ENCODE assay signal across 1 cellular context in the genomic region with DNA sequence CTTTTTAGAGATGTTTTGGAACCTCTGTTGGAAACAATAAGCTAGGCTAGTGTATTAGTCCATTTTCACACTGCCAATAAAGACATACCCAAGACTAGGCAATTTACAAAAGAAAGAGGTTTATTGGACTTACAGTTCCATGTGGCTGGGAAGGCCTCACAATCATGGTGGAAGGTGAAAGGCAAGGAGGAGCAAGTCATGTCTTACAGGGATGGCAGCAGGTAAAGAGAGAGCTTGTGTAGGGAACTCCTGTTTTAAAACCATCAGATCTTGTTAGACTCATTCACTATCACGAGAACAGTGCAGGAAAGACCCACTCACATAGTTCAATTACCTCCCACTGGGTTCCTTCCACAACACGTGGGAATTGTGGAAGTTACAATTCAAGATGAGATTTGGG. TPM values are rescaled to one million over a fixed set of nuclear protein-coding genes. Genes with fewer than 3 reads are reported as not detected.
DNase-seq lines count a peak whose midpoint lies in the region; ATAC-seq, FAIRE-seq and TF ChIP-seq lines count a peak whose summit lies in the region.
"Not testable (repeated sequence)": the region's sequence is repeated elsewhere in the genome, so short reads cannot be mapped to it uniquely, and the experiment has no call there.

No MANE protein-coding gene starts in this region.

- POLR2A ChIA-PET in K562 (lab: Yijun Ruan, JAX) = not testable (repeated sequence)

- H3K9me3 ChIP-seq in K562 (replicated peaks; ENCODE audit: control insufficient read depth, insufficient read depth, low read depth, low read length) = not testable (repeated sequence)

- FAIRE-seq in K562 (lab: Jason Lieb, UNC) = not testable (repeated sequence)

- not testable (repeated sequence) for H4K20me1 ChIP-seq in K562 (replicated peaks; ENCODE audit: control insufficient read depth, insufficient read depth, low read length)

- TF ChIP-seq CTCF in K562 (IDR thresholded peaks at IDR 0.05 in 2 of 3, conservative IDR thresholded peaks at IDR 0.05 in 1 of 3; ENCODE audit: insufficient read depth in 2 of 3, low read depth in 1 of 3, low read length in 3 of 3) = not testable (repeated sequence)

- in situ Hi-C loops in K562 (cut with MboI) = not testable (repeated sequence)

- CTCF ChIA-PET in K562 (lab: Yijun Ruan, JAX; ENCODE audit: low intra/inter-chr PET ratio) = not testable (repeated sequence)

- not testable (repeated sequence) for H3K4me3 ChIP-seq in K562

- DNase-seq in K562 (ENCODE audit: extremely low read depth in 1 of 4, low spot score in 3 of 4) = not testable (repeated sequence)

- 3% methylated on average over 2 of the region's 2 CpGs for WGBS in K562 (ENCODE audit: insufficient coverage, low coverage, missing lambda C conversion rate)

- not testable (repeated sequence) for ATAC-seq in K562

- not testable (repeated sequence) for BruUV-seq in K562 (replicated peaks; lab: Mats Ljungman, UMichigan)

- not testable (repeated sequence) for TF ChIP-seq RAD21 in K562 (CRISPR knock-in tag; conservative IDR thresholded peaks at IDR 0.05 in 1 of 2, IDR thresholded peaks at IDR 0.05 in 1 of 2)

- H2AFZ ChIP-seq in K562 (ENCODE audit: low read depth, low read length) = not testable (repeated sequence)

- H3K4me1 ChIP-seq in K562 (replicated peaks in 1 of 2; ENCODE audit: control insufficient read depth in 2 of 2, insufficient read depth in 2 of 2, low read length in 2 of 2) = peaks cover 0 to 11% of the 10 kb centered on the region in 2 experiments; a peak in 2 of 5 replicates

- intact Hi-C loops in K562 (cut with micrococcal nuclease) = not testable (repeated sequence)

- H3K4me2 ChIP-seq in K562 (ENCODE audit: insufficient read depth, low read length) = not testable (repeated sequence)

- not testable (repeated sequence) for H3K9ac ChIP-seq in K562 (ENCODE audit: insufficient read depth in 1 of 2, low read depth in 2 of 2, low read length in 2 of 2)

- not testable (repeated sequence) for H3K27me3 ChIP-seq in K562 (ENCODE audit: control insufficient read depth in 2 of 2, insufficient read depth in 2 of 2, low read length in 2 of 2)

- H3K9me1 ChIP-seq in K562 (ENCODE audit: control insufficient read depth, insufficient read depth, low read length) = not testable (repeated sequence)

- TF ChIP-seq EP300 in K562 (IDR thresholded peaks at IDR 0.05; ENCODE audit: low read length) = not testable (repeated sequence)

- H3K79me2 ChIP-seq in K562 (ENCODE audit: control insufficient read depth, insufficient read depth, low read length) = not testable (repeated sequence)

- not testable (repeated sequence) for TF ChIP-seq POLR2A in K562 (conservative IDR thresholded peaks at IDR 0.05)

- H3K36me3 ChIP-seq in K562 (ENCODE audit: control insufficient read depth, insufficient read depth, low read length) = not testable (repeated sequence)

- not testable (repeated sequence) for H3K27ac ChIP-seq in K562 (ENCODE audit: extremely low read depth, low read depth, low read length)

TF ChIP-seq in K562, 482 proteins besides CTCF, POLR2A, EP300 and RAD21:
- peak; percentile 93 for TF ChIP-seq ZNF431 (CRISPR knock-in tag; IDR thresholded peaks at IDR 0.05)

RNA-seq across cellular contexts. Expression of a gene that starts 46.0 kb away (rescaled TPM):
- 23.9 and 56.9 TPM in 2 replicates for total RNA-seq in K562 (2011; cell fraction: chromatin; rRNA removed; ENCODE audit: low replicate concordance)
- 12.2 and 18.3 TPM in 2 replicates for total RNA-seq in K562 (2011; cell fraction: nucleolus; rRNA removed)
- 17.7 and 26.4 TPM in 2 replicates for total RNA-seq in K562 (2011; cell fraction: nucleoplasm; rRNA removed)
- total RNA-seq in K562 (2014; rRNA removed) = 7.6 and 15.3 TPM in 2 replicates
- 26.0 and 31.8 TPM in 2 replicates for total RNA-seq in K562 (2014; rRNA removed; fragmentation: Illumina TruSeq; extraction: Trizol)
- 14.0 and 17.4 TPM in 2 replicates for total RNA-seq in K562 (2015; rRNA removed; fragmentation: Illumina TruSeq; extraction: Trizol)
- total RNA-seq in K562 (2021) = 17.6 and 18.8 TPM in 2 replicates
- polyA plus RNA-seq in K562 (2011; rRNA removed) = 22.3 and 30.9 TPM in 2 replicates
- 11.0 and 13.7 TPM in 2 replicates for polyA plus RNA-seq in K562 (2011; cell fraction: cytosol; rRNA removed)
- polyA plus RNA-seq in K562 (2011; cell fraction: nucleus; rRNA removed) = 29.4 and 30.3 TPM in 2 replicates
- 14.4 and 18.2 TPM in 2 replicates for polyA plus RNA-seq in K562 (2012)
- 10.1 and 10.6 TPM in 2 replicates for polyA plus RNA-seq in K562 (2014; fragmentation: Illumina TruSeq; extraction: Trizol)
- polyA plus RNA-seq in K562 (2014; fragmentation: Nextera tagmentation; extraction: Ambion mirVana) = 10 to 100 TPM; 58.7 to 69.1 TPM
- polyA plus RNA-seq in K562 (2014; rRNA removed) = 12.7 and 14.4 TPM in 2 replicates
- polyA minus RNA-seq in K562 (2011; rRNA and poly(A)+ RNA removed) = 54.7 and 54.8 TPM in 2 replicates
- polyA minus RNA-seq in K562 (2011; cell fraction: cytosol; rRNA and poly(A)+ RNA removed) = 5.3 and 12.6 TPM in 2 replicates
- polyA minus RNA-seq in K562 (2011; cell fraction: nucleus; rRNA and poly(A)+ RNA removed) = 53.6 and 70.6 TPM in 2 replicates
